1 cellular context compared by ENCODE assay signal in genomic region chr20:35468671-35469334, GRCh38.
TF ChIP-seq lines count a peak whose summit lies in the region.

No MANE protein-coding gene starts in this region.

TF ChIP-seq in HepG2, 621 proteins besides CTCF, POLR2A, EP300 and RAD21 (continued from another document and continues in another):
- TF ChIP-seq AGO1 (IDR thresholded peaks at IDR 0.05; ENCODE audit: low read depth, low read length, poor library complexity, severe bottlenecking): no peak
- TF ChIP-seq ZNF503 (CRISPR knock-in tag; IDR thresholded peaks at IDR 0.05): peak; percentile 47; the same call in 1 of the 2 replicates
- TF ChIP-seq GABPB1 (CRISPR knock-in tag; IDR thresholded peaks at IDR 0.05): 0 out of 2 replicates have a peak, but pooled peaks have one; percentile 32
- TF ChIP-seq FOSL2 (CRISPR knock-in tag; IDR thresholded peaks at IDR 0.05): peak; percentile 68
- TF ChIP-seq SATB2 (CRISPR knock-in tag; IDR thresholded peaks at IDR 0.05): no peak
- TF ChIP-seq ETV6 (CRISPR knock-in tag; conservative IDR thresholded peaks at IDR 0.05): peak; percentile 69; the same call in 1 of the 2 replicates
- no peak for TF ChIP-seq E2F2 (CRISPR knock-in tag; IDR thresholded peaks at IDR 0.05; ENCODE audit: borderline replicate concordance)
- peak; percentile 42; the same call in 1 of the 2 replicates for TF ChIP-seq ZNF281 (CRISPR knock-in tag; IDR thresholded peaks at IDR 0.05; ENCODE audit: borderline replicate concordance)
- TF ChIP-seq IKZF1 (IDR thresholded peaks at IDR 0.05): no peak
- peak; percentile 64; the same call in 1 of the 2 replicates for TF ChIP-seq ZMYM4 (CRISPR knock-in tag; IDR thresholded peaks at IDR 0.05)
- peak; percentile 30; the same call in 1 of the 2 replicates for TF ChIP-seq RXRA (CRISPR knock-in tag; IDR thresholded peaks at IDR 0.05)
- peak; percentile 69; the same call in 1 of the 2 replicates for TF ChIP-seq YEATS4 (CRISPR knock-in tag; IDR thresholded peaks at IDR 0.05; ENCODE audit: borderline replicate concordance)
- peak; percentile 88 for TF ChIP-seq PAXIP1 (CRISPR knock-in tag; conservative IDR thresholded peaks at IDR 0.05)
- peak; percentile 97 for TF ChIP-seq SIX4 (CRISPR knock-in tag; IDR thresholded peaks at IDR 0.05)
- peak; percentile 25 for TF ChIP-seq ZEB1 (IDR thresholded peaks at IDR 0.05; ENCODE audit: insufficient replicate concordance, low read depth)
- TF ChIP-seq FOXK1 (CRISPR knock-in tag; IDR thresholded peaks at IDR 0.05; ENCODE audit: borderline replicate concordance, low read depth): peak; percentile 63; the same call in 1 of the 2 replicates
- no peak for TF ChIP-seq ZNF577 (CRISPR knock-in tag; IDR thresholded peaks at IDR 0.05; ENCODE audit: borderline replicate concordance, low read depth)
- peak; percentile 73; the same call in 1 of the 2 replicates for TF ChIP-seq KLF9 (CRISPR knock-in tag; IDR thresholded peaks at IDR 0.05; ENCODE audit: low read depth)
- TF ChIP-seq ZNF232 (CRISPR knock-in tag; IDR thresholded peaks at IDR 0.05; ENCODE audit: borderline replicate concordance): peak; percentile 66; the same call in 1 of the 2 replicates
- TF ChIP-seq HMGXB3 (CRISPR knock-in tag; IDR thresholded peaks at IDR 0.05; ENCODE audit: borderline replicate concordance): peak; percentile 52; the same call in 1 of the 2 replicates
- TF ChIP-seq ATF3 (CRISPR knock-in tag; IDR thresholded peaks at IDR 0.05): peak; percentile 89
- peak; percentile 11; the same call in 1 of the 2 replicates for TF ChIP-seq ARID4A (CRISPR knock-in tag; IDR thresholded peaks at IDR 0.05; ENCODE audit: borderline replicate concordance)
- TF ChIP-seq TCF7L2 (IDR thresholded peaks at IDR 0.05; ENCODE audit: low read depth, low read length): no peak
- TF ChIP-seq ZFY (CRISPR knock-in tag; IDR thresholded peaks at IDR 0.05): peak; percentile 26; the same call in 1 of the 2 replicates
- 0 out of 2 replicates have a peak, but pooled peaks have one; percentile 20 for TF ChIP-seq ZNF446 (CRISPR knock-in tag; IDR thresholded peaks at IDR 0.05)
- TF ChIP-seq NR2F6 (IDR thresholded peaks at IDR 0.05): peak; percentile 34; the same call in 1 of the 2 replicates
- TF ChIP-seq NR2F6 (CRISPR knock-in tag; IDR thresholded peaks at IDR 0.05): peak; percentile 64
- peak; percentile 48; the same call in 1 of the 2 replicates for TF ChIP-seq ZNF205 (CRISPR knock-in tag; IDR thresholded peaks at IDR 0.05)
- no peak for TF ChIP-seq ZNF160 (CRISPR knock-in tag; IDR thresholded peaks at IDR 0.05)
- 0 out of 2 replicates have a peak, but pooled peaks have one; percentile 64 for TF ChIP-seq MAF1 (CRISPR knock-in tag; IDR thresholded peaks at IDR 0.05; ENCODE audit: borderline replicate concordance)
- TF ChIP-seq ZBTB8A (CRISPR knock-in tag; IDR thresholded peaks at IDR 0.05; ENCODE audit: borderline replicate concordance, low read depth): no peak
- peak; percentile 98 for TF ChIP-seq CEBPB (IDR thresholded peaks at IDR 0.05; ENCODE audit: borderline replicate concordance, low read depth, low read length)
- no peak for TF ChIP-seq SKIL (CRISPR knock-in tag; IDR thresholded peaks at IDR 0.05; ENCODE audit: borderline replicate concordance)
